Comparison of ENCODE assay signal across 8 cellular contexts in the genomic region with DNA sequence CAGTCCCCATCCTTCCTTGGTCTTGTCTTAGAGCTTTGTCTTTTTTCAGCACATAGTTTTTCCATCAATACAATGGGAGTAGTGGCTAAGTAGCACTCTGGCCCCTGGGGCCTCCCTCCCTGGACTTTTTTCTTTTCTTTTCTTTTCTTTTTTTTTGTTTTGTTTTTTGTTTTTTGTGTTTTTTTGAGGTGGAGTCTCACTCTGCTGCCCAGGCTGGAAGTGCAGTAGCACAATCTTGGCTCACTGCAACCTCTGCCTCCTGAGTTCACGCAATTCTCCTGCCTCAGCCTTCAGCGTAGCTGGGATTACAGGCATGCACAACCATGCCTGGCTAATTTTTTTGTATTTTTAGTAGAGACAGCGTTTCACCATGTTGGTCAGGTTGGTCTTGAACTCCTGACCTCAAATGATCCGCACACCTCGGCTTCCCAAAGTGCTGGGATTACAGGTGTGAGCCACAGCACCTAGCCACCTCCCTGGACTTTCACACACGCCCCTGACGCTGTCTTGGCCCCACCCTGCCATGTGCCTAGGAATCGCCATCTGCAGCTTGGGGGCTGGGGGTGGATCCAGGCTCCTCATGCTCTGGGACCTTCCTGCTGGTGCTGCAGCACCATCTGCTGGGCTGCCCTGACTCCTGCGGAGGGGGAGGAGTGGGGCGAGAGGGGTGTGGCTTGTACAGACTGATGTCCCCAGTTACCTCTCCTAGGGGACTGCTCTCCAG.
DNase-seq lines count a peak whose midpoint lies in the region; ATAC-seq and TF ChIP-seq lines count a peak whose summit lies in the region.

No MANE protein-coding gene starts in this region.

- DNase-seq in GM10266 (ENCODE audit: extremely low spot score) = peak; percentile 95
- DNase-seq in NK-92 (lab: John Stamatoyannopoulos, UW; ENCODE audit: unreplicated experiment) = peak; percentile 18
- DNase-seq in activated CD8-positive, alpha-beta memory T cell treated with anti-CD3 and anti-CD28 coated beads for 1 hour (ENCODE audit: extremely low read depth in 1 of 2, low read depth in 1 of 2) = peak; percentile 65 to 75
- peak; percentile 77 for DNase-seq in effector CD4-positive, alpha-beta T cell
- DNase-seq in medulla oblongata (ENCODE audit: extremely low spot score) = peak; percentile 94
- peak; percentile 63 to 76 (median 75) for DNase-seq in stimulated activated CD4-positive, alpha-beta T cell treated with anti-CD3 and anti-CD28 coated beads, TNF-alpha, amount 100 ng/mL, for 4 hours (ENCODE audit: low read depth in 3 of 3)

- peak; percentile 98 for TF ChIP-seq CTCF in GM10266 (IDR thresholded peaks at IDR 0.05; ENCODE audit: control insufficient read depth, insufficient read depth, low read depth, missing control alignments)

- ATAC-seq in HG03432 (IDR thresholded peaks at IDR 0.05; ENCODE audit: unreplicated experiment) = peak; percentile 27
- no peak for ATAC-seq in GM19397 (IDR thresholded peaks at IDR 0.05; ENCODE audit: unreplicated experiment)

Comparison
In these comparisons a context has a peak if more than half of its experiments do, and no peak if none do; other contexts are left out.
1. DNase-seq: peak in every context shown above with its lines; median percentile 95 in GM10266; 94 in medulla oblongata; 77 in effector CD4-positive, alpha-beta T cell; 75 in stimulated activated CD4-positive, alpha-beta T cell treated with anti-CD3 and anti-CD28 coated beads, TNF-alpha, amount 100 ng/mL, for 4 hours; 70 in activated CD8-positive, alpha-beta memory T cell treated with anti-CD3 and anti-CD28 coated beads for 1 hour; 18 in NK-92.